In the genomic region with DNA sequence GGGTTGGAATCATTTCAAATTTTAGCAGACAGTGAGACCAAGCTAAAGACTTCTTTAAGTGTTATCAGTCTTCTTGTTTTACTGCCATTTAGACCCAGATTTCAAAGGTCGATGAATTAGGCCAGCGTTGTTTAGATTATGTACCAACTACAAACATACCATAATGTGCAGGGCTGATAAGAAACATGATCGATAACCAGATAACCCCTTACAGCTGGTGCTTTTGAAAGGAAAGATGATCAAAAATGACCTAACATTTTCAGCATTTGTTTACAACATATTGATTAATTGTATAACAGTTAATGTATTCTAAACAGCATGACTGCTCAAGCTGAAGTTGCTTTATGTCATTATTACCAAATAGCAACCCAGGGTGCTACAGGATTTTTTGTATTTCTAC, we compare ENCODE assay signal across 26 cellular contexts.
A peak's percentile ranks its signal among the peaks of the same experiment; 100 is the strongest.
DNase-seq lines count a peak whose midpoint lies in the region; ATAC-seq, FAIRE-seq and TF ChIP-seq lines count a peak whose summit lies in the region.
"Had no signal": no experiment of that assay in that cellular context is flagged by ENCODE, and none has a peak within 500 bp of the region (broad histone marks: within the 10 kb centered on the region; RNA-seq: fewer than 3 reads in every experiment).

No MANE protein-coding gene starts in this region.

- TF ChIP-seq POLR2A in HepG2 (IDR thresholded peaks at IDR 0.05; ENCODE audit: insufficient read depth in 1 of 2, low read depth in 2 of 2, low read length in 2 of 2) = no peak

- peak overlapping the region; percentile 6; the same call in 1 of the 2 replicates for H3K4me2 ChIP-seq in HepG2 (ENCODE audit: low read depth, low read length)
- H3K4me2 ChIP-seq: A549; BLaER1 treated with 17β-estradiol and CSF1 and Interleukin-3, amounts not matched to agents 10 nM and 100 nM had no signal

- no peaks in the 10 kb centered on the region for H3K9me3 ChIP-seq in HepG2 (ENCODE audit: low read length)
- no peaks in the 10 kb centered on the region for H3K9me3 ChIP-seq in small intestine (ENCODE audit: control insufficient read depth, low read depth)
- no peaks in the 10 kb centered on the region for H3K9me3 ChIP-seq in aorta (ENCODE audit: control insufficient read depth, low read length)
- no peaks in the 10 kb centered on the region for H3K9me3 ChIP-seq in HAP-1
- H3K9me3 ChIP-seq: A549; BE2C; BLaER1 treated with 17β-estradiol and CSF1 and Interleukin-3, amounts not matched to agents 10 nM and 100 nM; Caco-2 had no signal

- no peak for TF ChIP-seq RAD21 in HepG2 (CRISPR knock-in tag; IDR thresholded peaks at IDR 0.05)

- no TSS peak for BruUV-seq in HepG2 (replicated peaks; lab: Mats Ljungman, UMichigan)

- no peak overlapping the region for H3K9ac ChIP-seq in HepG2 (ENCODE audit: insufficient read depth, low read depth, low read length)
- H3K9ac ChIP-seq: BLaER1 treated with 17β-estradiol and CSF1 and Interleukin-3, amounts not matched to agents 10 nM and 100 nM had no signal

- TF ChIP-seq CTCF in HepG2 (CRISPR knock-in tag; IDR thresholded peaks at IDR 0.05) = no peak

- intact Hi-C loops in HepG2 (cut with micrococcal nuclease; ENCODE audit: unreplicated experiment) (no loop called here), aorta (cut with DNase I) (no loop called here)

- in situ Hi-C loops in HepG2 (cut with HindIII; ENCODE audit: extremely low pct_ligation_motif_present, low pct_unique_long_range_greater_than_20kb) = no loop called here
- in situ Hi-C loops in HAP-1 (cut with MboI; ENCODE audit: low sequenced_read_pairs) = no loop called here

- H3K4me3 ChIP-seq in HepG2 (replicated peaks in 1 of 3; ENCODE audit: insufficient read depth in 1 of 3, low read depth in 2 of 3, low read length in 3 of 3) (no peak overlapping the region), small intestine (ENCODE audit: low read depth in 1 of 2, low read length in 2 of 2) (no peak overlapping the region), aorta (ENCODE audit: low read length in 2 of 2) (no peak overlapping the region), HAP-1 (no peak overlapping the region)
- H3K4me3 ChIP-seq: A549; BLaER1 treated with 17β-estradiol and CSF1 and Interleukin-3, amounts not matched to agents 10 nM and 100 nM; GM12878 had no signal

- POLR2A ChIA-PET in HEK293T (lab: Yijun Ruan, JAX) = no interaction called here
- POLR2A ChIA-PET in HepG2 (lab: Yijun Ruan, JAX) = no interaction called here

- H3K27me3 ChIP-seq in HepG2 (ENCODE audit: control insufficient read depth in 1 of 2, insufficient read depth in 2 of 2, low read length in 2 of 2) (no peaks in the 10 kb centered on the region), small intestine (ENCODE audit: control insufficient read depth in 2 of 2, insufficient read depth in 2 of 2, low read length in 2 of 2) (no peaks in the 10 kb centered on the region), aorta (ENCODE audit: control insufficient read depth in 1 of 2, insufficient read depth in 2 of 2, low read length in 1 of 2) (peaks cover 0 to 1% of the 10 kb centered on the region in 2 donors), HAP-1 (ENCODE audit: low read depth) (peaks cover 8% of the 10 kb centered on the region; the same call in 1 of the 2 replicates)
- H3K27me3 ChIP-seq: BE2C; BLaER1 treated with 17β-estradiol and CSF1 and Interleukin-3, amounts not matched to agents 10 nM and 100 nM had no signal

- H3K4me1 ChIP-seq in HepG2 (ENCODE audit: insufficient read depth, low read length) = peaks cover 7% of the 10 kb centered on the region
- no peaks in the 10 kb centered on the region for H3K4me1 ChIP-seq in small intestine (ENCODE audit: control insufficient read depth in 2 of 2, insufficient read depth in 1 of 2, low read depth in 1 of 2, low read length in 1 of 2)
- no peaks in the 10 kb centered on the region for H3K4me1 ChIP-seq in aorta (ENCODE audit: control insufficient read depth in 1 of 2, insufficient read depth in 2 of 2, low read length in 2 of 2)
- no peaks in the 10 kb centered on the region for H3K4me1 ChIP-seq in HAP-1
- H3K4me1 ChIP-seq: A549; BE2C; BLaER1 treated with 17β-estradiol and CSF1 and Interleukin-3, amounts not matched to agents 10 nM and 100 nM; Caco-2 had no signal

- H2AFZ ChIP-seq in HepG2 (ENCODE audit: low read length) = no peak overlapping the region

- ATAC-seq in HepG2 (peak; percentile 31; the same call in 2 of the 3 replicates), GM21717 (IDR thresholded peaks at IDR 0.05; ENCODE audit: unreplicated experiment) (no peak), aorta (ENCODE audit: low FRiP score) (no peak)
- ATAC-seq: A549, GM12878 had no signal

- CTCF ChIA-PET in HEK293T (lab: Yijun Ruan, JAX) = interaction anchor here (0.6 kb wide), 2 partner anchors 33 to 315 kb away, joined by 3 read pairs; no protein-coding TSS in a partner anchor
- CTCF ChIA-PET in HepG2 (lab: Yijun Ruan, JAX; ENCODE audit: low intra/inter-chr PET ratio, low total read pairs) = no interaction called here

- TF ChIP-seq EP300 in HepG2 (IDR thresholded peaks at IDR 0.05; ENCODE audit: low read depth in 2 of 2, low read length in 2 of 2) = no peak
- no peak for TF ChIP-seq EP300 in HepG2 (CRISPR knock-in tag; IDR thresholded peaks at IDR 0.05; ENCODE audit: borderline replicate concordance)

- H3K36me3 ChIP-seq in HepG2 (replicated peaks in 1 of 2; ENCODE audit: control insufficient read depth in 1 of 2, insufficient read depth in 2 of 2, low read length in 2 of 2) = no peaks in the 10 kb centered on the region
- H3K36me3 ChIP-seq in small intestine (ENCODE audit: control insufficient read depth in 2 of 2, insufficient read depth in 2 of 2, low read length in 2 of 2) = no peaks in the 10 kb centered on the region
- H3K36me3 ChIP-seq in aorta (ENCODE audit: control insufficient read depth in 1 of 2, insufficient read depth in 2 of 2, low read length in 1 of 2) = no peaks in the 10 kb centered on the region
- H3K36me3 ChIP-seq in HAP-1 (replicated peaks) = no peaks in the 10 kb centered on the region
- H3K36me3 ChIP-seq: BE2C; BLaER1 treated with 17β-estradiol and CSF1 and Interleukin-3, amounts not matched to agents 10 nM and 100 nM had no signal

- no peaks in the 10 kb centered on the region for H4K20me1 ChIP-seq in HepG2 (ENCODE audit: insufficient read depth, low read length)
- H4K20me1 ChIP-seq: BLaER1 treated with 17β-estradiol and CSF1 and Interleukin-3, amounts not matched to agents 10 nM and 100 nM had no signal

- H3K27ac ChIP-seq in HepG2 (ENCODE audit: extremely low read length, insufficient read depth, low read length) = no peak overlapping the region
- H3K27ac ChIP-seq in small intestine (ENCODE audit: low read depth in 1 of 2, low read length in 1 of 2) = no peak overlapping the region
- no peak overlapping the region for H3K27ac ChIP-seq in aorta (ENCODE audit: low read depth in 1 of 2, low read length in 2 of 2)
- H3K27ac ChIP-seq: A549; BLaER1 treated with 17β-estradiol and CSF1 and Interleukin-3, amounts not matched to agents 10 nM and 100 nM had no signal

- FAIRE-seq in TTC549 (lab: Jason Lieb, UNC) (peak; percentile 100), HepG2 (lab: Jason Lieb, UNC) (no peak), small intestine (lab: Jason Lieb, UNC) (no peak)
- FAIRE-seq: A549, GM12878, GM19239, H54 had no signal

- 2% methylated on average over 3 of the region's 3 CpGs for WGBS in HepG2 (ENCODE audit: low lambda C conversion rate)
- WGBS in small intestine, 3 donors = 13 to 44% (median 28%) methylated on average over 3 of the region's 3 CpGs
- WGBS in aorta, 2 donors = 25 to 35% methylated on average over 3 of the region's 3 CpGs

- no peak for DNase-seq in HEK293T (ENCODE audit: extremely low spot score)
- DNase-seq in HepG2 (ENCODE audit: low spot score) = no peak
- DNase-seq in small intestine = peak; percentile 14
- DNase-seq in aorta = no peak
- no peak for DNase-seq in HAP-1 (ENCODE audit: low spot score in 2 of 2)
- DNase-seq in stimulated activated CD8-positive, alpha-beta memory T cell treated with anti-CD3 and anti-CD28 coated beads, Interleukin-4, amount 100 ng/mL, for 48 hours = no peak
- DNase-seq: 8988T; ACHN; AML-193; BE2C; CD4-positive, alpha-beta memory T cell; DMS153; DMS79; EL; GDM1; GOT3; HCEC 1CT; HFFc6 had no signal

- no peaks in the 10 kb centered on the region for H3K79me2 ChIP-seq in HepG2 (ENCODE audit: insufficient read depth, low read length)

TF ChIP-seq in HEK293T, 16 proteins besides CTCF, POLR2A, EP300 and RAD21:
- TF ChIP-seq, protein P1, sequence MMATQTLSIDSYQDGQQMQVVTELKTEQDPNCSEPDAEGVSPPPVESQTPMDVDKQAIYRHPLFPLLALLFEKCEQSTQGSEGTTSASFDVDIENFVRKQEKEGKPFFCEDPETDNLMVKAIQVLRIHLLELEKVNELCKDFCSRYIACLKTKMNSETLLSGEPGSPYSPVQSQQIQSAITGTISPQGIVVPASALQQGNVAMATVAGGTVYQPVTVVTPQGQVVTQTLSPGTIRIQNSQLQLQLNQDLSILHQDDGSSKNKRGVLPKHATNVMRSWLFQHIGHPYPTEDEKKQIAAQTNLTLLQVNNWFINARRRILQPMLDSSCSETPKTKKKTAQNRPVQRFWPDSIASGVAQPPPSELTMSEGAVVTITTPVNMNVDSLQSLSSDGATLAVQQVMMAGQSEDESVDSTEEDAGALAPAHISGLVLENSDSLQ (IDR thresholded peaks at IDR 0.05) = 0 out of 2 replicates have a peak, but pooled peaks have one; percentile 8
- no peak for TF ChIP-seq SP1 (IDR thresholded peaks at IDR 0.05)
- TF ChIP-seq CTBP1 (IDR thresholded peaks at IDR 0.05; ENCODE audit: borderline replicate concordance) = no peak
- no peak for TF ChIP-seq FOXA1 (IDR thresholded peaks at IDR 0.05)
TF ChIP-seq in HEK293T: peak in this region for 1.

TF ChIP-seq in HepG2, 621 proteins besides CTCF, POLR2A, EP300 and RAD21 (continues in another document):
- TF ChIP-seq HMG20B (CRISPR knock-in tag; conservative IDR thresholded peaks at IDR 0.05) = no peak
- TF ChIP-seq NFIC (IDR thresholded peaks at IDR 0.05; ENCODE audit: low read length) = peak; percentile 22; the same call in 1 of the 2 replicates
- TF ChIP-seq KAT2B (IDR thresholded peaks at IDR 0.05; ENCODE audit: borderline replicate concordance, low read depth, low read length) = 0 out of 2 replicates have a peak, but pooled peaks have one; percentile 33
- peak; percentile 65 for TF ChIP-seq NR2F2 (IDR thresholded peaks at IDR 0.05; ENCODE audit: borderline replicate concordance, low read depth)
- TF ChIP-seq NR2F6 (IDR thresholded peaks at IDR 0.05) = peak; percentile 53; the same call in 1 of the 2 replicates
- TF ChIP-seq NR2F6 (CRISPR knock-in tag; IDR thresholded peaks at IDR 0.05) = no peak
- TF ChIP-seq SOX6 (IDR thresholded peaks at IDR 0.05) = no peak
- peak; percentile 36; the same call in 1 of the 2 replicates for TF ChIP-seq SOX6 (CRISPR knock-in tag; IDR thresholded peaks at IDR 0.05)
- TF ChIP-seq KAT8 (CRISPR knock-in tag; IDR thresholded peaks at IDR 0.05) = no peak
